ENCODE assay signal across 16 cellular contexts in genomic region chr19:58044886-58045285, GRCh38. TPM values are rescaled to one million over a fixed set of nuclear protein-coding genes. Genes with fewer than 3 reads are reported as not detected.
A peak's percentile ranks its signal among the peaks of the same experiment; 100 is the strongest.
DNase-seq lines count a peak whose midpoint lies in the region; ATAC-seq, FAIRE-seq and TF ChIP-seq lines count a peak whose summit lies in the region.
"Had no signal": no experiment of that assay in that cellular context is flagged by ENCODE, and none has a peak within 500 bp of the region (broad histone marks: within the 10 kb centered on the region; RNA-seq: fewer than 3 reads in every experiment).

No MANE protein-coding gene starts in this region.

- no peak overlapping the region for H2BK15ac ChIP-seq in mesenchymal stem cell (ENCODE audit: low read depth, poor library complexity, severe bottlenecking)

- H4K91ac ChIP-seq in mesenchymal stem cell (ENCODE audit: low read length) = no peak overlapping the region

- H3K4me3 Mint-ChIP-seq in progenitor cell of endocrine pancreas (ENCODE audit: low read depth) = no peak overlapping the region
- H3K4me3 Mint-ChIP-seq: CD14-positive monocyte; CD4-positive, alpha-beta memory T cell had no signal

- H3K27ac Mint-ChIP-seq in progenitor cell of endocrine pancreas = no peak overlapping the region
- H3K27ac Mint-ChIP-seq: CD14-positive monocyte had no signal

- FAIRE-seq in HepG2 (lab: Jason Lieb, UNC) = no peak

- no peak overlapping the region for H2BK12ac ChIP-seq in mesenchymal stem cell (ENCODE audit: low read length in 2 of 2)

- peaks cover 4% of the 10 kb centered on the region for H3K36me3 Mint-ChIP-seq in progenitor cell of endocrine pancreas (ENCODE audit: insufficient read depth)
- H3K36me3 Mint-ChIP-seq: CD14-positive monocyte had no signal

- no peak overlapping the region for H3K4ac ChIP-seq in mesenchymal stem cell (ENCODE audit: low read depth in 1 of 2, low read length in 2 of 2)

- POLR2A ChIA-PET in HepG2 (lab: Yijun Ruan, JAX) = no interaction called here

- H4K8ac ChIP-seq in mesenchymal stem cell (ENCODE audit: low read length) = no peak overlapping the region

- no peaks in the 10 kb centered on the region for H3K4me1 Mint-ChIP-seq in progenitor cell of endocrine pancreas (ENCODE audit: low read depth)
- H3K4me1 Mint-ChIP-seq: CD14-positive monocyte; CD4-positive, alpha-beta memory T cell had no signal

- TF ChIP-seq EP300 in HepG2 (IDR thresholded peaks at IDR 0.05; ENCODE audit: low read depth in 2 of 2, low read length in 2 of 2) = no peak
- no peak for TF ChIP-seq EP300 in HepG2 (CRISPR knock-in tag; IDR thresholded peaks at IDR 0.05; ENCODE audit: borderline replicate concordance)

- no peak overlapping the region for H3K18ac ChIP-seq in mesenchymal stem cell (ENCODE audit: low read depth in 1 of 2, low read length in 2 of 2)

- H3K14ac ChIP-seq in mesenchymal stem cell (ENCODE audit: low read length in 2 of 2) = no peak overlapping the region

- TF ChIP-seq RAD21 in liver (IDR thresholded peaks at IDR 0.05) (no peak), HepG2 (CRISPR knock-in tag; IDR thresholded peaks at IDR 0.05) (no peak)

- no peaks in the 10 kb centered on the region for H3K27me3 ChIP-seq in liver (ENCODE audit: control insufficient read depth in 4 of 4, insufficient read depth in 4 of 4, low read length in 3 of 4)
- no peaks in the 10 kb centered on the region; a peak in 1 of 5 replicates for H3K27me3 ChIP-seq in HepG2 (ENCODE audit: control insufficient read depth in 1 of 2, insufficient read depth in 2 of 2, low read length in 2 of 2)
- H3K27me3 ChIP-seq in mesenchymal stem cell (ENCODE audit: control insufficient read depth in 1 of 2, insufficient read depth in 1 of 2, low read length in 2 of 2) = no peaks in the 10 kb centered on the region
- no peaks in the 10 kb centered on the region for H3K27me3 ChIP-seq in testis
- H3K27me3 ChIP-seq: BLaER1 had no signal

- H3K27me3 Mint-ChIP-seq in progenitor cell of endocrine pancreas = no peaks in the 10 kb centered on the region
- H3K27me3 Mint-ChIP-seq: CD4-positive, alpha-beta memory T cell had no signal

- no peak overlapping the region for H3K27ac ChIP-seq in liver (ENCODE audit: low read depth in 1 of 2, low read length in 2 of 2)
- H3K27ac ChIP-seq in HepG2 (ENCODE audit: extremely low read length, insufficient read depth, low read length) = no peak overlapping the region
- H3K27ac ChIP-seq in mesenchymal stem cell (ENCODE audit: low read length, poor library complexity, severe bottlenecking) = no peak overlapping the region
- H3K27ac ChIP-seq in testis = no peak overlapping the region
- H3K27ac ChIP-seq: 22Rv1, BLaER1 had no signal

- TF ChIP-seq CTCF in liver (IDR thresholded peaks at IDR 0.05; ENCODE audit: low read depth, low read length, missing input control) (no peak), HepG2 (CRISPR knock-in tag; IDR thresholded peaks at IDR 0.05) (no peak), testis (IDR thresholded peaks at IDR 0.05) (no peak), progenitor cell of endocrine pancreas (IDR thresholded peaks at IDR 0.05; ENCODE audit: unreplicated experiment) (no peak)

- no peaks in the 10 kb centered on the region for H4K20me1 ChIP-seq in HepG2 (ENCODE audit: insufficient read depth, low read length)
- H4K20me1 ChIP-seq: BLaER1 had no signal

- BruUV-seq in HepG2 (replicated peaks; lab: Mats Ljungman, UMichigan) = no TSS peak

- H3K79me2 ChIP-seq in HepG2 (ENCODE audit: insufficient read depth, low read length) = no peaks in the 10 kb centered on the region

- intact Hi-C loops in HepG2 (cut with micrococcal nuclease; ENCODE audit: unreplicated experiment) = no loop called here
- intact Hi-C loops in testis (cut with DNase I; ENCODE audit: low total_unique reads) = no loop called here

- WGBS in liver = 91% methylated on average over 26 of the region's 26 CpGs
- 81% methylated on average over 16 of the region's 26 CpGs for WGBS in HepG2 (ENCODE audit: low lambda C conversion rate)
- WGBS in mesenchymal stem cell = 91% methylated on average over 26 of the region's 26 CpGs
- WGBS in testis, 2 donors = 50 to 78% methylated on average over 6 to 26 of the region's 26 CpGs

- no peak overlapping the region for H2AK5ac ChIP-seq in mesenchymal stem cell (ENCODE audit: low read length, severe bottlenecking)

- CTCF ChIA-PET in HepG2 (lab: Yijun Ruan, JAX; ENCODE audit: low intra/inter-chr PET ratio, low total read pairs) = no interaction called here

- H3K4me3 ChIP-seq in liver (ENCODE audit: low read depth in 1 of 3, low read length in 3 of 3) (peak overlapping the region in 2 of 3 donors; percentile 23 to 56), HepG2 (replicated peaks in 1 of 3; ENCODE audit: insufficient read depth in 1 of 3, low read depth in 2 of 3, low read length in 3 of 3) (no peak overlapping the region), mesenchymal stem cell (ENCODE audit: insufficient read depth in 1 of 2, low read depth in 1 of 2, low read length in 2 of 2) (no peak overlapping the region), testis (peak overlapping the region; percentile 29 to 45)
- H3K4me3 ChIP-seq: BLaER1 had no signal

- H3K4me2 ChIP-seq in HepG2 (ENCODE audit: low read depth, low read length) (no peak overlapping the region), mesenchymal stem cell (ENCODE audit: low read length, poor library complexity, severe bottlenecking) (no peak overlapping the region)
- H3K4me2 ChIP-seq: BLaER1 had no signal

- TF ChIP-seq POLR2A in HepG2 (IDR thresholded peaks at IDR 0.05; ENCODE audit: insufficient read depth in 1 of 2, low read depth in 2 of 2, low read length in 2 of 2) (no peak), testis (IDR thresholded peaks at IDR 0.05) (no peak)

- no peak for DNase-seq in HepG2 (ENCODE audit: low spot score)
- no peak for DNase-seq in mesenchymal stem cell
- peak; percentile 39 for DNase-seq in testis
- no peak for DNase-seq in NCI-H82 treated with DMSO at 0.1 percent for 48 hours (lab: John Stamatoyannopoulos, UW; ENCODE audit: unreplicated experiment)
- no peak for DNase-seq in progenitor cell of endocrine pancreas (ENCODE audit: low spot score, unreplicated experiment)
- DNase-seq: CD4-positive, alpha-beta memory T cell; DMS79 treated with DMSO at 0.1 percent for 48 hours; GF-D8; HCEC 1CT had no signal

- H3K9ac ChIP-seq in liver (ENCODE audit: low read depth in 1 of 2, low read length in 2 of 2) = no peak overlapping the region
- no peak overlapping the region for H3K9ac ChIP-seq in HepG2 (ENCODE audit: insufficient read depth, low read depth, low read length)
- H3K9ac ChIP-seq in mesenchymal stem cell (ENCODE audit: low read length) = no peak overlapping the region
- H3K9ac ChIP-seq: BLaER1 had no signal

- no peak overlapping the region for H2AFZ ChIP-seq in HepG2 (ENCODE audit: low read length)
- peak overlapping the region; percentile 5 for H2AFZ ChIP-seq in mesenchymal stem cell (ENCODE audit: low read depth, low read length)

- H3K23ac ChIP-seq in mesenchymal stem cell (ENCODE audit: low read length in 2 of 2) = no peak overlapping the region

- H3K4me1 ChIP-seq in liver (ENCODE audit: control insufficient read depth in 4 of 4, insufficient read depth in 4 of 4, low read length in 3 of 4) (no peaks in the 10 kb centered on the region), HepG2 (ENCODE audit: insufficient read depth, low read length) (no peaks in the 10 kb centered on the region), mesenchymal stem cell (ENCODE audit: control insufficient read depth, insufficient read depth, low read depth, low read length) (no peaks in the 10 kb centered on the region), testis (no peaks in the 10 kb centered on the region)

- H2BK120ac ChIP-seq in mesenchymal stem cell (ENCODE audit: low read depth, low read length) = no peak overlapping the region

- no peak overlapping the region for H2BK5ac ChIP-seq in mesenchymal stem cell (ENCODE audit: low read depth, low read length, poor library complexity, severe bottlenecking)

- peaks cover 31% of the 10 kb centered on the region for H3K9me3 Mint-ChIP-seq in progenitor cell of endocrine pancreas (ENCODE audit: low read depth)

- H3K9me3 ChIP-seq in liver (ENCODE audit: control insufficient read depth in 4 of 4, low read length in 3 of 4) (peaks cover 49 to 72% (median 61%) of the 10 kb centered on the region in 4 donors), HepG2 (ENCODE audit: low read length) (peaks cover 63% of the 10 kb centered on the region), mesenchymal stem cell (ENCODE audit: control insufficient read depth, low read length) (peaks cover 44% of the 10 kb centered on the region), testis (no peaks in the 10 kb centered on the region)

- ATAC-seq in HepG2 = no peak

- H3K36me3 ChIP-seq in liver (ENCODE audit: control insufficient read depth in 4 of 4, insufficient read depth in 3 of 4, low read depth in 1 of 4, low read length in 3 of 4) (no peaks in the 10 kb centered on the region), HepG2 (replicated peaks in 1 of 2; ENCODE audit: control insufficient read depth in 1 of 2, insufficient read depth in 2 of 2, low read length in 2 of 2) (no peaks in the 10 kb centered on the region), mesenchymal stem cell (ENCODE audit: control insufficient read depth in 1 of 2, insufficient read depth in 2 of 2, low read depth in 1 of 2, low read length in 2 of 2) (no peaks in the 10 kb centered on the region), testis (ENCODE audit: low read depth, missing control alignments) (no peaks in the 10 kb centered on the region)
- H3K36me3 ChIP-seq: BLaER1 had no signal

- in situ Hi-C loops in HepG2 (cut with HindIII; ENCODE audit: extremely low pct_ligation_motif_present, low pct_unique_long_range_greater_than_20kb) = no loop called here

- no peaks in the 10 kb centered on the region for H3K79me1 ChIP-seq in mesenchymal stem cell (replicated peaks; ENCODE audit: low read length, poor library complexity, severe bottlenecking)

RNA-seq across cellular contexts. Expression of gene ZSCAN1, which starts 11.1 kb away (rescaled TPM):
- total RNA-seq in liver (not detected), HepG2 (2016; rRNA removed; fragmentation: Illumina TruSeq; extraction: Trizol) (not detected in 2 replicates), testis (1 to 10 TPM; 5.9 to 6.5 TPM), progenitor cell of endocrine pancreas (4.8 and 6.7 TPM in 2 replicates)
- polyA plus RNA-seq in liver (under 1 TPM in 1 of 2 donors, not detected in 1; 0.13 TPM), HepG2 (2011; rRNA removed) (not detected in 2 replicates), testis (ENCODE audit: insufficient read depth, low read depth, low replicate concordance) (8.0 TPM)
- not detected in 2 replicates for total RNA-seq in HepG2 (2016; cell fraction: cytosol; rRNA removed; fragmentation: Illumina TruSeq; extraction: Trizol; ENCODE audit: low read depth)
- not detected in 2 replicates for total RNA-seq in HepG2 (2016; cell fraction: insoluble cytoplasmic fraction; rRNA removed; fragmentation: Illumina TruSeq; extraction: Trizol)
- not detected in 2 replicates for total RNA-seq in HepG2 (2016; cell fraction: membrane; rRNA removed; fragmentation: Illumina TruSeq; extraction: Trizol)
- total RNA-seq in HepG2 (2016; cell fraction: nucleus; rRNA removed; fragmentation: Illumina TruSeq; extraction: Trizol) = not detected in 2 replicates
- not detected in 2 replicates for polyA plus RNA-seq in HepG2 (2011; cell fraction: cytosol; rRNA removed)
- not detected in 2 replicates for polyA plus RNA-seq in HepG2 (2011; cell fraction: nucleus; rRNA removed)
- polyA plus RNA-seq in HepG2 (2012) = not detected in 2 replicates
- polyA plus RNA-seq in HepG2 (2016; cell fraction: cytosol; fragmentation: Illumina TruSeq; extraction: Trizol; ENCODE audit: low read depth) = not detected in 2 replicates
- polyA plus RNA-seq in HepG2 (2016; cell fraction: insoluble cytoplasmic fraction; fragmentation: Illumina TruSeq; extraction: Trizol; ENCODE audit: low read depth) = not detected in 2 replicates
- not detected in 2 replicates for polyA plus RNA-seq in HepG2 (2016; cell fraction: membrane; fragmentation: Illumina TruSeq; extraction: Trizol; ENCODE audit: low read depth)
- not detected in 2 replicates for polyA plus RNA-seq in HepG2 (2016; cell fraction: nucleus; fragmentation: Illumina TruSeq; extraction: Trizol; ENCODE audit: insufficient read depth, low read depth)
- not detected in 2 replicates for polyA minus RNA-seq in HepG2 (2011; rRNA and poly(A)+ RNA removed; ENCODE audit: low replicate concordance)
- not detected in 2 replicates for polyA minus RNA-seq in HepG2 (2011; cell fraction: cytosol; rRNA and poly(A)+ RNA removed)
- not detected in 2 replicates for polyA minus RNA-seq in HepG2 (2011; cell fraction: nucleus; rRNA and poly(A)+ RNA removed)
- 0.39 TPM for polyA plus RNA-seq in mesenchymal stem cell (2013, experiment 1 of 2)
- 0.49 TPM for polyA plus RNA-seq in mesenchymal stem cell (2013, experiment 2 of 2)
- total RNA-seq: CD4-positive, alpha-beta memory T cell; H4; HT-29 had no signal
- polyA plus RNA-seq: AG04450; CD14-positive monocyte; CD4-positive, alpha-beta memory T cell had no signal

RNA-seq across cellular contexts. Expression of gene ZNF135, which starts 14.2 kb away (rescaled TPM):
- total RNA-seq in liver (1 to 10 TPM in 1 of 2 donors, under 1 TPM in 1; 0.42 to 1.5 TPM), HepG2 (2016; rRNA removed; fragmentation: Illumina TruSeq; extraction: Trizol) (not detected in 2 replicates), testis (10 to 100 TPM; 19.1 to 33.7 TPM), progenitor cell of endocrine pancreas (17.3 and 17.9 TPM in 2 replicates)
- polyA plus RNA-seq in liver (under 1 TPM; 0.31 to 0.42 TPM), HepG2 (2011; rRNA removed) (not detected in 2 replicates), testis (ENCODE audit: insufficient read depth, low read depth, low replicate concordance) (14.5 TPM)
- not detected in 2 replicates for total RNA-seq in HepG2 (2016; cell fraction: cytosol; rRNA removed; fragmentation: Illumina TruSeq; extraction: Trizol; ENCODE audit: low read depth)
- total RNA-seq in HepG2 (2016; cell fraction: insoluble cytoplasmic fraction; rRNA removed; fragmentation: Illumina TruSeq; extraction: Trizol) = not detected in 2 replicates
- not detected in 2 replicates for total RNA-seq in HepG2 (2016; cell fraction: membrane; rRNA removed; fragmentation: Illumina TruSeq; extraction: Trizol)
- not detected in 2 replicates for total RNA-seq in HepG2 (2016; cell fraction: nucleus; rRNA removed; fragmentation: Illumina TruSeq; extraction: Trizol)
- not detected in 2 replicates for polyA plus RNA-seq in HepG2 (2011; cell fraction: cytosol; rRNA removed)
- not detected in 2 replicates for polyA plus RNA-seq in HepG2 (2011; cell fraction: nucleus; rRNA removed)
- not detected in 2 replicates for polyA plus RNA-seq in HepG2 (2012)
- not detected in 2 replicates for polyA plus RNA-seq in HepG2 (2016; cell fraction: cytosol; fragmentation: Illumina TruSeq; extraction: Trizol; ENCODE audit: low read depth)
- not detected in 2 replicates for polyA plus RNA-seq in HepG2 (2016; cell fraction: insoluble cytoplasmic fraction; fragmentation: Illumina TruSeq; extraction: Trizol; ENCODE audit: low read depth)
- not detected in 2 replicates for polyA plus RNA-seq in HepG2 (2016; cell fraction: membrane; fragmentation: Illumina TruSeq; extraction: Trizol; ENCODE audit: low read depth)
- polyA plus RNA-seq in HepG2 (2016; cell fraction: nucleus; fragmentation: Illumina TruSeq; extraction: Trizol; ENCODE audit: insufficient read depth, low read depth) = not detected in 2 replicates
- not detected in 2 replicates for polyA minus RNA-seq in HepG2 (2011; rRNA and poly(A)+ RNA removed; ENCODE audit: low replicate concordance)
- polyA minus RNA-seq in HepG2 (2011; cell fraction: cytosol; rRNA and poly(A)+ RNA removed) = not detected in 2 replicates
- polyA minus RNA-seq in HepG2 (2011; cell fraction: nucleus; rRNA and poly(A)+ RNA removed) = not detected in 2 replicates
- polyA plus RNA-seq in mesenchymal stem cell (2013, experiment 1 of 2) = 1.2 TPM
- 1.2 TPM for polyA plus RNA-seq in mesenchymal stem cell (2013, experiment 2 of 2)
- total RNA-seq: H4, HT-29 had no signal

RNA-seq across cellular contexts. Expression of gene ZNF606, which starts 42.3 kb away (rescaled TPM):
- total RNA-seq in liver (10 to 100 TPM in 1 of 2 donors, 1 to 10 TPM in 1; 8.7 to 12.8 TPM), HepG2 (2016; rRNA removed; fragmentation: Illumina TruSeq; extraction: Trizol) (8.4 and 14.8 TPM in 2 replicates), testis (10 to 100 TPM; 30.2 to 73.9 TPM), progenitor cell of endocrine pancreas (48.6 and 49.0 TPM in 2 replicates)
- polyA plus RNA-seq in liver (1 to 10 TPM; 3.2 to 4.5 TPM), HepG2 (2011; rRNA removed) (4.2 and 5.2 TPM in 2 replicates), testis (ENCODE audit: insufficient read depth, low read depth, low replicate concordance) (12.1 TPM)
- 3.4 and 6.5 TPM in 2 replicates for total RNA-seq in HepG2 (2016; cell fraction: cytosol; rRNA removed; fragmentation: Illumina TruSeq; extraction: Trizol; ENCODE audit: low read depth)
- 9.2 and 12.8 TPM in 2 replicates for total RNA-seq in HepG2 (2016; cell fraction: insoluble cytoplasmic fraction; rRNA removed; fragmentation: Illumina TruSeq; extraction: Trizol)
- total RNA-seq in HepG2 (2016; cell fraction: membrane; rRNA removed; fragmentation: Illumina TruSeq; extraction: Trizol) = 5.1 and 5.2 TPM in 2 replicates
- total RNA-seq in HepG2 (2016; cell fraction: nucleus; rRNA removed; fragmentation: Illumina TruSeq; extraction: Trizol) = 17.7 and 20.4 TPM in 2 replicates
- 2.9 TPM in 2 replicates for polyA plus RNA-seq in HepG2 (2011; cell fraction: cytosol; rRNA removed)
- polyA plus RNA-seq in HepG2 (2011; cell fraction: nucleus; rRNA removed) = 19.5 and 22.3 TPM in 2 replicates
- polyA plus RNA-seq in HepG2 (2012) = 4.3 and 4.9 TPM in 2 replicates
- polyA plus RNA-seq in HepG2 (2016; cell fraction: cytosol; fragmentation: Illumina TruSeq; extraction: Trizol; ENCODE audit: low read depth) = 0.43 and 0.54 TPM in 2 replicates
- 5.8 and 6.1 TPM in 2 replicates for polyA plus RNA-seq in HepG2 (2016; cell fraction: insoluble cytoplasmic fraction; fragmentation: Illumina TruSeq; extraction: Trizol; ENCODE audit: low read depth)
- 1.8 and 2.1 TPM in 2 replicates for polyA plus RNA-seq in HepG2 (2016; cell fraction: membrane; fragmentation: Illumina TruSeq; extraction: Trizol; ENCODE audit: low read depth)
- 24.9 and 25.4 TPM in 2 replicates for polyA plus RNA-seq in HepG2 (2016; cell fraction: nucleus; fragmentation: Illumina TruSeq; extraction: Trizol; ENCODE audit: insufficient read depth, low read depth)
- polyA minus RNA-seq in HepG2 (2011; rRNA and poly(A)+ RNA removed; ENCODE audit: low replicate concordance) = 2.4 and 12.4 TPM in 2 replicates
- 2.8 and 3.8 TPM in 2 replicates for polyA minus RNA-seq in HepG2 (2011; cell fraction: cytosol; rRNA and poly(A)+ RNA removed)
- 31.4 and 33.7 TPM in 2 replicates for polyA minus RNA-seq in HepG2 (2011; cell fraction: nucleus; rRNA and poly(A)+ RNA removed)
- 5.3 TPM for polyA plus RNA-seq in mesenchymal stem cell (2013, experiment 1 of 2)
- polyA plus RNA-seq in mesenchymal stem cell (2013, experiment 2 of 2) = 4.8 TPM
- total RNA-seq: HT-29 had no signal

RNA-seq across cellular contexts. Expression of gene ZSCAN18, which starts 53.1 kb away (rescaled TPM):
- 10 to 100 TPM; 13.1 to 21.7 TPM for total RNA-seq in liver
- 10 to 100 TPM in 1 of 2 donors, 1 to 10 TPM in 1; 2.1 to 10.3 TPM for polyA plus RNA-seq in liver
- total RNA-seq in HepG2 (2016; rRNA removed; fragmentation: Illumina TruSeq; extraction: Trizol) = not detected in 2 replicates
- not detected in 2 replicates for total RNA-seq in HepG2 (2016; cell fraction: cytosol; rRNA removed; fragmentation: Illumina TruSeq; extraction: Trizol; ENCODE audit: low read depth)
- not detected in 2 replicates for total RNA-seq in HepG2 (2016; cell fraction: insoluble cytoplasmic fraction; rRNA removed; fragmentation: Illumina TruSeq; extraction: Trizol)
- not detected in 2 replicates for total RNA-seq in HepG2 (2016; cell fraction: membrane; rRNA removed; fragmentation: Illumina TruSeq; extraction: Trizol)
- not detected in 2 replicates for total RNA-seq in HepG2 (2016; cell fraction: nucleus; rRNA removed; fragmentation: Illumina TruSeq; extraction: Trizol)
- 0.10 TPM in 1 of 2 replicates, not detected in the other for polyA plus RNA-seq in HepG2 (2011; rRNA removed)
- polyA plus RNA-seq in HepG2 (2011; cell fraction: cytosol; rRNA removed) = not detected in 2 replicates
- not detected in 2 replicates for polyA plus RNA-seq in HepG2 (2011; cell fraction: nucleus; rRNA removed)
- polyA plus RNA-seq in HepG2 (2012) = not detected in 2 replicates
- not detected in 2 replicates for polyA plus RNA-seq in HepG2 (2016; cell fraction: cytosol; fragmentation: Illumina TruSeq; extraction: Trizol; ENCODE audit: low read depth)
- polyA plus RNA-seq in HepG2 (2016; cell fraction: insoluble cytoplasmic fraction; fragmentation: Illumina TruSeq; extraction: Trizol; ENCODE audit: low read depth) = not detected in 2 replicates
- polyA plus RNA-seq in HepG2 (2016; cell fraction: membrane; fragmentation: Illumina TruSeq; extraction: Trizol; ENCODE audit: low read depth) = not detected in 2 replicates
- polyA plus RNA-seq in HepG2 (2016; cell fraction: nucleus; fragmentation: Illumina TruSeq; extraction: Trizol; ENCODE audit: insufficient read depth, low read depth) = not detected in 2 replicates
- not detected in 2 replicates for polyA minus RNA-seq in HepG2 (2011; rRNA and poly(A)+ RNA removed; ENCODE audit: low replicate concordance)
- polyA minus RNA-seq in HepG2 (2011; cell fraction: cytosol; rRNA and poly(A)+ RNA removed) = not detected in 2 replicates
- polyA minus RNA-seq in HepG2 (2011; cell fraction: nucleus; rRNA and poly(A)+ RNA removed) = not detected in 2 replicates
- 23.0 TPM for polyA plus RNA-seq in mesenchymal stem cell (2013, experiment 1 of 2)
- polyA plus RNA-seq in mesenchymal stem cell (2013, experiment 2 of 2) = 23.2 TPM
- total RNA-seq in testis = 100 to 1,000 TPM; 150 to 169 TPM
- polyA plus RNA-seq in testis (ENCODE audit: insufficient read depth, low read depth, low replicate concordance) = 95.1 TPM
- 111 and 118 TPM in 2 replicates for total RNA-seq in progenitor cell of endocrine pancreas
- total RNA-seq: HT-29 had no signal

Comparison
In these comparisons a context has a peak if more than half of its experiments do, and no peak if none do; other contexts are left out.
1. H3K4me3 ChIP-seq: peak in liver (2 of 3) and testis (2 of 2); none in HepG2 (0 of 3) and mesenchymal stem cell (0 of 2).